1 cellular context compared by ENCODE assay signal in the genomic region with DNA sequence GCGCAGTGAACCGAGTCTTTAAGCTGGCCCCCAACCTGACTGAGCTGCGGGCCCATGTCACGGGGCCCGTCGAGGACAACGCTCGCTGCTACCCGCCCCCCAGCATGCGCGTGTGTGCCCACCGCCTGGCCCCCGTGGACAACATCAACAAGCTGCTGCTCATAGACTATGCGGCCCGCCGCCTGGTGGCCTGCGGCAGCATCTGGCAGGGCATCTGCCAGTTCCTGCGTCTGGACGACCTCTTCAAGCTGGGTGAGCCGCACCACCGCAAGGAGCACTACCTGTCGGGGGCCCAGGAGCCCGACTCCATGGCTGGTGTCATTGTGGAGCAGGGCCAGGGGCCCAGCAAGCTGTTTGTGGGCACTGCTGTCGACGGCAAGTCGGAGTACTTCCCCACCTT.
TF ChIP-seq lines count a peak whose summit lies in the region.

No MANE protein-coding gene starts in this region.

TF ChIP-seq in IMR-90, 13 proteins besides CTCF, POLR2A, EP300 and RAD21:
- TF ChIP-seq NFE2L2 (IDR thresholded peaks at IDR 0.05; ENCODE audit: low read depth, low read length) (no peak), CEBPB (IDR thresholded peaks at IDR 0.05; ENCODE audit: low read depth, low read length) (no peak), RCOR1 (IDR thresholded peaks at IDR 0.05; ENCODE audit: insufficient replicate concordance, low read length) (no peak), BHLHE40 (IDR thresholded peaks at IDR 0.05; ENCODE audit: low read depth, low read length) (no peak), MAZ (IDR thresholded peaks at IDR 0.05; ENCODE audit: borderline replicate concordance, low read depth, low read length) (no peak), SMC3 (IDR thresholded peaks at IDR 0.05; ENCODE audit: low read depth, low read length) (no peak)
- TF ChIP-seq, protein P1, sequence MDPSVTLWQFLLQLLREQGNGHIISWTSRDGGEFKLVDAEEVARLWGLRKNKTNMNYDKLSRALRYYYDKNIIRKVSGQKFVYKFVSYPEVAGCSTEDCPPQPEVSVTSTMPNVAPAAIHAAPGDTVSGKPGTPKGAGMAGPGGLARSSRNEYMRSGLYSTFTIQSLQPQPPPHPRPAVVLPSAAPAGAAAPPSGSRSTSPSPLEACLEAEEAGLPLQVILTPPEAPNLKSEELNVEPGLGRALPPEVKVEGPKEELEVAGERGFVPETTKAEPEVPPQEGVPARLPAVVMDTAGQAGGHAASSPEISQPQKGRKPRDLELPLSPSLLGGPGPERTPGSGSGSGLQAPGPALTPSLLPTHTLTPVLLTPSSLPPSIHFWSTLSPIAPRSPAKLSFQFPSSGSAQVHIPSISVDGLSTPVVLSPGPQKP (IDR thresholded peaks at IDR 0.05; ENCODE audit: borderline replicate concordance, low read depth, low read length): no peak
